ENCODE assay signal across 1 cellular context in genomic region chr12:49130151-49131050, GRCh38.
A peak's percentile ranks its signal among the peaks of the same experiment; 100 is the strongest.
TF ChIP-seq lines count a peak whose summit lies in the region.

No MANE protein-coding gene starts in this region.

TF ChIP-seq in HepG2, 621 proteins besides CTCF, POLR2A, EP300 and RAD21 (continued from another document and continues in another):
- TF ChIP-seq, protein P1, sequence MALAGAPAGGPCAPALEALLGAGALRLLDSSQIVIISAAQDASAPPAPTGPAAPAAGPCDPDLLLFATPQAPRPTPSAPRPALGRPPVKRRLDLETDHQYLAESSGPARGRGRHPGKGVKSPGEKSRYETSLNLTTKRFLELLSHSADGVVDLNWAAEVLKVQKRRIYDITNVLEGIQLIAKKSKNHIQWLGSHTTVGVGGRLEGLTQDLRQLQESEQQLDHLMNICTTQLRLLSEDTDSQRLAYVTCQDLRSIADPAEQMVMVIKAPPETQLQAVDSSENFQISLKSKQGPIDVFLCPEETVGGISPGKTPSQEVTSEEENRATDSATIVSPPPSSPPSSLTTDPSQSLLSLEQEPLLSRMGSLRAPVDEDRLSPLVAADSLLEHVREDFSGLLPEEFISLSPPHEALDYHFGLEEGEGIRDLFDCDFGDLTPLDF (CRISPR knock-in tag; IDR thresholded peaks at IDR 0.05) = peak; percentile 100
- TF ChIP-seq SNAPC2 (CRISPR knock-in tag; IDR thresholded peaks at IDR 0.05) (peak; percentile 57; the same call in 1 of the 2 replicates), ZNF430 (CRISPR knock-in tag; IDR thresholded peaks at IDR 0.05) (peak; percentile 51), ZNF337 (CRISPR knock-in tag; IDR thresholded peaks at IDR 0.05; ENCODE audit: borderline replicate concordance, low read depth) (peak; percentile 91; the same call in 1 of the 2 replicates), HHEX (CRISPR knock-in tag; IDR thresholded peaks at IDR 0.05) (no peak), CREM (IDR thresholded peaks at IDR 0.05) (peak; percentile 33), CREM (CRISPR knock-in tag; IDR thresholded peaks at IDR 0.05) (no peak), IKZF4 (CRISPR knock-in tag; IDR thresholded peaks at IDR 0.05; ENCODE audit: borderline replicate concordance, low read depth, not compliant biosample characterization) (peak; percentile 86), ZNF136 (CRISPR knock-in tag; IDR thresholded peaks at IDR 0.05; ENCODE audit: low read depth) (0 out of 2 replicates have a peak, but pooled peaks have one; percentile 54), FOXO1 (CRISPR knock-in tag; IDR thresholded peaks at IDR 0.05) (no peak; the same call in 1 of the 2 replicates), DMAP1 (CRISPR knock-in tag; IDR thresholded peaks at IDR 0.05) (peak; percentile 99), SOX13 (IDR thresholded peaks at IDR 0.05) (no peak), SOX13 (CRISPR knock-in tag; conservative IDR thresholded peaks at IDR 0.05 in 1 of 2, IDR thresholded peaks at IDR 0.05 in 1 of 2) (peak in 1 of 2 experiments; percentile 47; a peak in 2 of 4 replicates), ZNF570 (CRISPR knock-in tag; IDR thresholded peaks at IDR 0.05; ENCODE audit: borderline replicate concordance) (0 out of 2 replicates have a peak, but pooled peaks have one; percentile 54), KLF12 (CRISPR knock-in tag; IDR thresholded peaks at IDR 0.05; ENCODE audit: borderline replicate concordance) (peak; percentile 84; the same call in 1 of the 2 replicates), SMAD1 (CRISPR knock-in tag; IDR thresholded peaks at IDR 0.05; ENCODE audit: borderline replicate concordance, low read depth) (peak; percentile 66; the same call in 1 of the 2 replicates), MLLT10 (CRISPR knock-in tag; IDR thresholded peaks at IDR 0.05) (no peak), MAFG (CRISPR knock-in tag; IDR thresholded peaks at IDR 0.05) (no peak; the same call in 1 of the 2 replicates), KAT2B (IDR thresholded peaks at IDR 0.05; ENCODE audit: borderline replicate concordance, low read depth, low read length) (no peak), ZNF639 (CRISPR knock-in tag; conservative IDR thresholded peaks at IDR 0.05) (peak; percentile 13; the same call in 1 of the 2 replicates), ZNF281 (CRISPR knock-in tag; IDR thresholded peaks at IDR 0.05; ENCODE audit: borderline replicate concordance) (peak; percentile 47; the same call in 1 of the 2 replicates), RARG (CRISPR knock-in tag; IDR thresholded peaks at IDR 0.05; ENCODE audit: low read depth) (no peak), ZNF513 (CRISPR knock-in tag; conservative IDR thresholded peaks at IDR 0.05) (no peak), NFE2L2 (IDR thresholded peaks at IDR 0.05; ENCODE audit: low read length) (peak; percentile 36; the same call in 1 of the 2 replicates), ZBTB25 (CRISPR knock-in tag; IDR thresholded peaks at IDR 0.05) (no peak; the same call in 1 of the 2 replicates), MATR3 (CRISPR knock-in tag; IDR thresholded peaks at IDR 0.05) (no peak), PATZ1 (CRISPR knock-in tag; IDR thresholded peaks at IDR 0.05) (peak; percentile 45; the same call in 1 of the 2 replicates), ZNF562 (CRISPR knock-in tag; IDR thresholded peaks at IDR 0.05; ENCODE audit: borderline replicate concordance) (peak; percentile 76; the same call in 1 of the 2 replicates), ISL2 (CRISPR knock-in tag; IDR thresholded peaks at IDR 0.05) (no peak), FOXP1 (IDR thresholded peaks at IDR 0.05) (no peak), FOXP1 (CRISPR knock-in tag; IDR thresholded peaks at IDR 0.05) (0 out of 2 replicates have a peak, but pooled peaks have one; percentile 3), PHB2 (IDR thresholded peaks at IDR 0.05; ENCODE audit: partially characterized antibody) (no peak), BRCA1 (CRISPR knock-in tag; IDR thresholded peaks at IDR 0.05) (0 out of 2 replicates have a peak, but pooled peaks have one; percentile 35), PITX1 (CRISPR knock-in tag; IDR thresholded peaks at IDR 0.05) (no peak; the same call in none of the 2 replicates), HDAC1 (CRISPR knock-in tag; IDR thresholded peaks at IDR 0.05) (peak; percentile 92)
- TF ChIP-seq, protein P2, sequence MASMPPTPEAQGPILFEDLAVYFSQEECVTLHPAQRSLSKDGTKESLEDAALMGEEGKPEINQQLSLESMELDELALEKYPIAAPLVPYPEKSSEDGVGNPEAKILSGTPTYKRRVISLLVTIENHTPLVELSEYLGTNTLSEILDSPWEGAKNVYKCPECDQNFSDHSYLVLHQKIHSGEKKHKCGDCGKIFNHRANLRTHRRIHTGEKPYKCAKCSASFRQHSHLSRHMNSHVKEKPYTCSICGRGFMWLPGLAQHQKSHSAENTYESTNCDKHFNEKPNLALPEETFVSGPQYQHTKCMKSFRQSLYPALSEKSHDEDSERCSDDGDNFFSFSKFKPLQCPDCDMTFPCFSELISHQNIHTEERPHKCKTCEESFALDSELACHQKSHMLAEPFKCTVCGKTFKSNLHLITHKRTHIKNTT (CRISPR knock-in tag; IDR thresholded peaks at IDR 0.05) = no peak
- TF ChIP-seq, protein P3, sequence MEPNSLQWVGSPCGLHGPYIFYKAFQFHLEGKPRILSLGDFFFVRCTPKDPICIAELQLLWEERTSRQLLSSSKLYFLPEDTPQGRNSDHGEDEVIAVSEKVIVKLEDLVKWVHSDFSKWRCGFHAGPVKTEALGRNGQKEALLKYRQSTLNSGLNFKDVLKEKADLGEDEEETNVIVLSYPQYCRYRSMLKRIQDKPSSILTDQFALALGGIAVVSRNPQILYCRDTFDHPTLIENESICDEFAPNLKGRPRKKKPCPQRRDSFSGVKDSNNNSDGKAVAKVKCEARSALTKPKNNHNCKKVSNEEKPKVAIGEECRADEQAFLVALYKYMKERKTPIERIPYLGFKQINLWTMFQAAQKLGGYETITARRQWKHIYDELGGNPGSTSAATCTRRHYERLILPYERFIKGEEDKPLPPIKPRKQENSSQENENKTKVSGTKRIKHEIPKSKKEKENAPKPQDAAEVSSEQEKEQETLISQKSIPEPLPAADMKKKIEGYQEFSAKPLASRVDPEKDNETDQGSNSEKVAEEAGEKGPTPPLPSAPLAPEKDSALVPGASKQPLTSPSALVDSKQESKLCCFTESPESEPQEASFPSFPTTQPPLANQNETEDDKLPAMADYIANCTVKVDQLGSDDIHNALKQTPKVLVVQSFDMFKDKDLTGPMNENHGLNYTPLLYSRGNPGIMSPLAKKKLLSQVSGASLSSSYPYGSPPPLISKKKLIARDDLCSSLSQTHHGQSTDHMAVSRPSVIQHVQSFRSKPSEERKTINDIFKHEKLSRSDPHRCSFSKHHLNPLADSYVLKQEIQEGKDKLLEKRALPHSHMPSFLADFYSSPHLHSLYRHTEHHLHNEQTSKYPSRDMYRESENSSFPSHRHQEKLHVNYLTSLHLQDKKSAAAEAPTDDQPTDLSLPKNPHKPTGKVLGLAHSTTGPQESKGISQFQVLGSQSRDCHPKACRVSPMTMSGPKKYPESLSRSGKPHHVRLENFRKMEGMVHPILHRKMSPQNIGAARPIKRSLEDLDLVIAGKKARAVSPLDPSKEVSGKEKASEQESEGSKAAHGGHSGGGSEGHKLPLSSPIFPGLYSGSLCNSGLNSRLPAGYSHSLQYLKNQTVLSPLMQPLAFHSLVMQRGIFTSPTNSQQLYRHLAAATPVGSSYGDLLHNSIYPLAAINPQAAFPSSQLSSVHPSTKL (CRISPR knock-in tag; IDR thresholded peaks at IDR 0.05) = peak; percentile 56
- TF ChIP-seq, protein P4, sequence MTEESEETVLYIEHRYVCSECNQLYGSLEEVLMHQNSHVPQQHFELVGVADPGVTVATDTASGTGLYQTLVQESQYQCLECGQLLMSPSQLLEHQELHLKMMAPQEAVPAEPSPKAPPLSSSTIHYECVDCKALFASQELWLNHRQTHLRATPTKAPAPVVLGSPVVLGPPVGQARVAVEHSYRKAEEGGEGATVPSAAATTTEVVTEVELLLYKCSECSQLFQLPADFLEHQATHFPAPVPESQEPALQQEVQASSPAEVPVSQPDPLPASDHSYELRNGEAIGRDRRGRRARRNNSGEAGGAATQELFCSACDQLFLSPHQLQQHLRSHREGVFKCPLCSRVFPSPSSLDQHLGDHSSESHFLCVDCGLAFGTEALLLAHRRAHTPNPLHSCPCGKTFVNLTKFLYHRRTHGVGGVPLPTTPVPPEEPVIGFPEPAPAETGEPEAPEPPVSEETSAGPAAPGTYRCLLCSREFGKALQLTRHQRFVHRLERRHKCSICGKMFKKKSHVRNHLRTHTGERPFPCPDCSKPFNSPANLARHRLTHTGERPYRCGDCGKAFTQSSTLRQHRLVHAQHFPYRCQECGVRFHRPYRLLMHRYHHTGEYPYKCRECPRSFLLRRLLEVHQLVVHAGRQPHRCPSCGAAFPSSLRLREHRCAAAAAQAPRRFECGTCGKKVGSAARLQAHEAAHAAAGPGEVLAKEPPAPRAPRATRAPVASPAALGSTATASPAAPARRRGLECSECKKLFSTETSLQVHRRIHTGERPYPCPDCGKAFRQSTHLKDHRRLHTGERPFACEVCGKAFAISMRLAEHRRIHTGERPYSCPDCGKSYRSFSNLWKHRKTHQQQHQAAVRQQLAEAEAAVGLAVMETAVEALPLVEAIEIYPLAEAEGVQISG (CRISPR knock-in tag; IDR thresholded peaks at IDR 0.05) = peak; percentile 68
